8 cellular contexts compared by ENCODE assay signal in genomic region chr14:68137704-68138619, GRCh38.
DNase-seq lines count a peak whose midpoint lies in the region; ATAC-seq and TF ChIP-seq lines count a peak whose summit lies in the region.

No MANE protein-coding gene starts in this region.

- no peaks in the 10 kb centered on the region for H3K36me3 ChIP-seq in NT2/D1 (ENCODE audit: insufficient read depth, insufficient read length, low read length)
- no peaks in the 10 kb centered on the region for H3K36me3 ChIP-seq in muscle layer of colon (ENCODE audit: insufficient read depth, low read length)
- H3K36me3 ChIP-seq in OCI-LY7 (ENCODE audit: insufficient read depth, low read length): no peaks in the 10 kb centered on the region

- H3K36me3 Mint-ChIP-seq in activated T-cell treated with anti-CD3 and anti-CD28 coated beads, Interleukin-2, amount 50 U/mL, for 4 hours (ENCODE audit: insufficient read depth): no peaks in the 10 kb centered on the region
- H3K36me3 Mint-ChIP-seq in activated CD8-positive, alpha-beta memory T cell treated with anti-CD3 and anti-CD28 coated beads, Interleukin-2, amount 10 ng/mL, durations not matched to agents 7 days and 5 days: no peaks in the 10 kb centered on the region

- no peaks in the 10 kb centered on the region for H3K9me2 ChIP-seq in OCI-LY7 (ENCODE audit: insufficient read depth, low read length)

- H3K27ac Mint-ChIP-seq in activated CD8-positive, alpha-beta memory T cell treated with anti-CD3 and anti-CD28 coated beads, Interleukin-2, amount 10 ng/mL, durations not matched to agents 7 days and 5 days: no peak overlapping the region

- intact Hi-C loops in OCI-LY7 (cut with micrococcal nuclease; ENCODE audit: unreplicated experiment): no loop called here

- TF ChIP-seq CTCF in epithelial cell of esophagus (IDR thresholded peaks at IDR 0.05; ENCODE audit: insufficient read depth, low read depth, low read length, missing control alignments): no peak
- TF ChIP-seq CTCF in OCI-LY7 (conservative IDR thresholded peaks at IDR 0.05; ENCODE audit: low read length): no peak

- no peaks in the 10 kb centered on the region for H3K9me3 Mint-ChIP-seq in activated T-cell treated with anti-CD3 and anti-CD28 coated beads, Interleukin-2, amount 50 U/mL, for 4 hours
- no peaks in the 10 kb centered on the region for H3K9me3 Mint-ChIP-seq in activated CD8-positive, alpha-beta memory T cell treated with anti-CD3 and anti-CD28 coated beads, Interleukin-2, amount 10 ng/mL, durations not matched to agents 7 days and 5 days (ENCODE audit: low read depth)

- CTCF ChIA-PET in activated CD8-positive, alpha-beta memory T cell treated with anti-CD3 and anti-CD28 coated beads, Interleukin-2, amount 10 ng/mL, durations not matched to agents 7 days and 5 days (lab: Charles Lee): no interaction called here
- CTCF ChIA-PET in OCI-LY7 (lab: Charles Lee; ENCODE audit: unreplicated experiment): no interaction called here

- H3K4me3 ChIP-seq in NT2/D1 (ENCODE audit: insufficient read length, low read depth): no peak overlapping the region
- no peak overlapping the region for H3K4me3 ChIP-seq in epithelial cell of esophagus (ENCODE audit: low read length)
- no peak overlapping the region for H3K4me3 ChIP-seq in muscle layer of colon (ENCODE audit: low read depth in 1 of 2, low read length in 2 of 2)
- H3K4me3 ChIP-seq in OCI-LY7 (ENCODE audit: low read depth, low read length, poor library complexity, severe bottlenecking): no peak overlapping the region

- peak; percentile 57 to 66 for ATAC-seq in activated T-cell treated with anti-CD3 and anti-CD28 coated beads, Interleukin-2, amount 50 U/mL, for 4 hours
- ATAC-seq in GM18498 (IDR thresholded peaks at IDR 0.05; ENCODE audit: unreplicated experiment): no peak
- ATAC-seq in activated CD8-positive, alpha-beta memory T cell treated with anti-CD3 and anti-CD28 coated beads, Interleukin-2, amount 10 ng/mL, durations not matched to agents 7 days and 5 days: no peak

- POLR2A ChIA-PET in OCI-LY7 (lab: Charles Lee): interaction anchor here (0.9 kb wide), 1 partner anchor 13 kb away, joined by 3 read pairs; no protein-coding TSS in a partner anchor

- H3K9ac ChIP-seq in NT2/D1 (ENCODE audit: insufficient read length, low read depth) (no peak overlapping the region), muscle layer of colon (ENCODE audit: low read length) (no peak overlapping the region)

- H3K27ac ChIP-seq in muscle layer of colon (ENCODE audit: low read depth, low read length) (peak overlapping the region; percentile 83), OCI-LY7 (ENCODE audit: low read depth, low read length, poor library complexity, severe bottlenecking) (no peak overlapping the region)

- H3K9me3 ChIP-seq in NT2/D1 (ENCODE audit: insufficient read depth, low read length) (peaks cover 6% of the 10 kb centered on the region; the same call in 1 of the 2 replicates), muscle layer of colon (ENCODE audit: low read length) (no peaks in the 10 kb centered on the region), OCI-LY7 (ENCODE audit: low read length) (no peaks in the 10 kb centered on the region)

- no peaks in the 10 kb centered on the region for H3K27me3 Mint-ChIP-seq in activated T-cell treated with anti-CD3 and anti-CD28 coated beads, Interleukin-2, amount 50 U/mL, for 4 hours (ENCODE audit: low read depth)
- no peaks in the 10 kb centered on the region for H3K27me3 Mint-ChIP-seq in activated CD8-positive, alpha-beta memory T cell treated with anti-CD3 and anti-CD28 coated beads, Interleukin-2, amount 10 ng/mL, durations not matched to agents 7 days and 5 days

- H4K20me1 ChIP-seq in OCI-LY7 (ENCODE audit: insufficient read depth, low read length): no peaks in the 10 kb centered on the region

- no TSS peak for BruUV-seq in OCI-LY7 (replicated peaks; lab: Mats Ljungman, UMichigan)

- no peak overlapping the region for H3K4me3 Mint-ChIP-seq in activated T-cell treated with anti-CD3 and anti-CD28 coated beads, Interleukin-2, amount 50 U/mL, for 4 hours
- H3K4me3 Mint-ChIP-seq in activated CD8-positive, alpha-beta memory T cell treated with anti-CD3 and anti-CD28 coated beads, Interleukin-2, amount 10 ng/mL, durations not matched to agents 7 days and 5 days: no peak overlapping the region

- H3K27me3 ChIP-seq in NT2/D1 (ENCODE audit: insufficient read depth, insufficient read length) (no peaks in the 10 kb centered on the region), muscle layer of colon (ENCODE audit: control insufficient read depth in 1 of 2, insufficient read depth in 2 of 2, low read length in 2 of 2) (no peaks in the 10 kb centered on the region)

- no peak overlapping the region for H2AFZ ChIP-seq in OCI-LY7 (ENCODE audit: low read length)

- no peak overlapping the region for H3K4me2 ChIP-seq in OCI-LY7 (ENCODE audit: low read length)

- H3K4me1 Mint-ChIP-seq in activated T-cell treated with anti-CD3 and anti-CD28 coated beads, Interleukin-2, amount 50 U/mL, for 4 hours (ENCODE audit: low read depth): peaks cover 2% of the 10 kb centered on the region
- peaks cover 8% of the 10 kb centered on the region for H3K4me1 Mint-ChIP-seq in activated CD8-positive, alpha-beta memory T cell treated with anti-CD3 and anti-CD28 coated beads, Interleukin-2, amount 10 ng/mL, durations not matched to agents 7 days and 5 days

- no peak for DNase-seq in activated T-cell treated with anti-CD3 and anti-CD28 coated beads, Interleukin-2, amount 50 U/mL, for 4 hours
- DNase-seq in activated T-cell treated with anti-CD3 and anti-CD28 coated beads for 4 hours (no peak), NT2/D1 (ENCODE audit: low read depth, low spot score) (peak; percentile 90), epithelial cell of esophagus (ENCODE audit: low read depth) (peak; percentile 100), OCI-LY7 (ENCODE audit: low spot score) (no peak)
- DNase-seq in activated CD8-positive, alpha-beta memory T cell treated with anti-CD3 and anti-CD28 coated beads, Interleukin-2, amount 10 ng/mL, durations not matched to agents 7 days and 5 days: no peak

- no peaks in the 10 kb centered on the region for H3K79me2 ChIP-seq in OCI-LY7 (ENCODE audit: insufficient read depth, low read depth, low read length)

- H3K4me1 ChIP-seq in NT2/D1 (ENCODE audit: insufficient read depth, insufficient read length) (no peaks in the 10 kb centered on the region), muscle layer of colon (ENCODE audit: insufficient read depth, low read length) (peaks cover 57% of the 10 kb centered on the region), OCI-LY7 (ENCODE audit: insufficient read depth, low read length, poor library complexity, severe bottlenecking) (no peaks in the 10 kb centered on the region)

Comparison
In these comparisons a context has a peak if more than half of its experiments do, and no peak if none do; other contexts are left out.
1. ATAC-seq: peak in activated T-cell treated with anti-CD3 and anti-CD28 coated beads, Interleukin-2, amount 50 U/mL, for 4 hours (2 of 2); none in GM18498 (single experiment) and activated CD8-positive, alpha-beta memory T cell treated with anti-CD3 and anti-CD28 coated beads, Interleukin-2, amount 10 ng/mL, durations not matched to agents 7 days and 5 days (single experiment).
2. DNase-seq: peak in NT2/D1 (single experiment) and epithelial cell of esophagus (single experiment); none in activated T-cell treated with anti-CD3 and anti-CD28 coated beads, Interleukin-2, amount 50 U/mL, for 4 hours (single experiment), activated T-cell treated with anti-CD3 and anti-CD28 coated beads for 4 hours (single experiment), activated CD8-positive, alpha-beta memory T cell treated with anti-CD3 and anti-CD28 coated beads, Interleukin-2, amount 10 ng/mL, durations not matched to agents 7 days and 5 days (single experiment) and OCI-LY7 (single experiment).